Comparison of ENCODE assay signal across 16 cellular contexts in genomic region chr19:18513868-18514267, GRCh38. TPM values are rescaled to one million over a fixed set of nuclear protein-coding genes. Genes with fewer than 3 reads are reported as not detected.
A peak's percentile ranks its signal among the peaks of the same experiment; 100 is the strongest.
DNase-seq lines count a peak whose midpoint lies in the region; ATAC-seq and TF ChIP-seq lines count a peak whose summit lies in the region.
"Had no signal": no experiment of that assay in that cellular context is flagged by ENCODE, and none has a peak within 500 bp of the region (broad histone marks: within the 10 kb centered on the region; RNA-seq: fewer than 3 reads in every experiment).

No MANE protein-coding gene starts in this region.

- peaks cover 38% of the 10 kb centered on the region for H3K4me1 ChIP-seq in CD8-positive, alpha-beta memory T cell (ENCODE audit: insufficient read depth, low read length)
- H3K4me1 ChIP-seq in right atrium auricular region, result peaks cover 0 to 89% of the 10 kb centered on the region in 2 donors
- H3K4me1 ChIP-seq: parathyroid adenoma had no signal

- peaks cover 0 to 15% (median 0%) of the 10 kb centered on the region in 3 donors for H3K36me3 Mint-ChIP-seq in CD8-positive, alpha-beta memory T cell
- H3K36me3 Mint-ChIP-seq in chondrocyte (ENCODE audit: low read depth), result no peaks in the 10 kb centered on the region
- peaks cover 25% of the 10 kb centered on the region for H3K36me3 Mint-ChIP-seq in stimulated activated effector memory CD8-positive, alpha-beta T cell treated with anti-CD3 and anti-CD28 coated beads, Interleukin-12 subunit alpha, Interleukin-12 subunit beta, amount 100 ng/mL, for 72 hours
- no peaks in the 10 kb centered on the region for H3K36me3 Mint-ChIP-seq in activated T-cell treated with anti-CD3 and anti-CD28 coated beads, Interleukin-2, amount 50 U/mL, for 72 hours (ENCODE audit: insufficient read depth in 2 of 2)
- H3K36me3 Mint-ChIP-seq: activated CD8-positive, alpha-beta memory T cell treated with anti-CD3 and anti-CD28 coated beads, Interleukin-2, amount 10 ng/mL, durations not matched to agents 7 days and 5 days; activated naive CD8-positive, alpha-beta T cell treated with anti-CD3 and anti-CD28 coated beads, Interleukin-2, amount 10 ng/mL, durations not matched to agents 7 days and 5 days had no signal

- H3K27me3 ChIP-seq in CD8-positive, alpha-beta memory T cell (ENCODE audit: insufficient read depth, low read length, poor library complexity, severe bottlenecking), result no peaks in the 10 kb centered on the region
- H3K27me3 ChIP-seq in right atrium auricular region, result no peaks in the 10 kb centered on the region

- H3K9me3 Mint-ChIP-seq in CD8-positive, alpha-beta memory T cell, result no peaks in the 10 kb centered on the region
- H3K9me3 Mint-ChIP-seq in chondrocyte (ENCODE audit: low read depth), result no peaks in the 10 kb centered on the region
- no peaks in the 10 kb centered on the region for H3K9me3 Mint-ChIP-seq in stimulated activated effector memory CD8-positive, alpha-beta T cell treated with anti-CD3 and anti-CD28 coated beads, Interleukin-12 subunit alpha, Interleukin-12 subunit beta, amount 100 ng/mL, for 72 hours
- no peaks in the 10 kb centered on the region for H3K9me3 Mint-ChIP-seq in activated T-cell treated with anti-CD3 and anti-CD28 coated beads, Interleukin-2, amount 50 U/mL, for 72 hours
- H3K9me3 Mint-ChIP-seq: activated naive CD8-positive, alpha-beta T cell treated with anti-CD3 and anti-CD28 coated beads, Interleukin-2, amount 10 ng/mL, durations not matched to agents 7 days and 5 days had no signal

- peak overlapping the region in 1 of 7 donors; percentile 78 for H3K4me3 Mint-ChIP-seq in CD8-positive, alpha-beta memory T cell
- H3K4me3 Mint-ChIP-seq in chondrocyte (ENCODE audit: unreplicated experiment), result no peak overlapping the region
- peak overlapping the region; percentile 32 for H3K4me3 Mint-ChIP-seq in stimulated activated effector memory CD8-positive, alpha-beta T cell treated with anti-CD3 and anti-CD28 coated beads, Interleukin-12 subunit alpha, Interleukin-12 subunit beta, amount 100 ng/mL, for 72 hours
- no peak overlapping the region for H3K4me3 Mint-ChIP-seq in activated T-cell treated with anti-CD3 and anti-CD28 coated beads, Interleukin-2, amount 50 U/mL, for 72 hours
- H3K4me3 Mint-ChIP-seq: activated CD8-positive, alpha-beta memory T cell treated with anti-CD3 and anti-CD28 coated beads, Interleukin-2, amount 10 ng/mL, durations not matched to agents 7 days and 5 days; activated naive CD8-positive, alpha-beta T cell treated with anti-CD3 and anti-CD28 coated beads, Interleukin-2, amount 10 ng/mL, durations not matched to agents 7 days and 5 days had no signal

- H3K4me3 ChIP-seq in CD8-positive, alpha-beta memory T cell (ENCODE audit: low read length), result no peak overlapping the region
- H3K4me3 ChIP-seq in right atrium auricular region, result no peak overlapping the region

- peaks cover 55 to 81% (median 72%) of the 10 kb centered on the region in 3 donors for H3K4me1 Mint-ChIP-seq in CD8-positive, alpha-beta memory T cell
- H3K4me1 Mint-ChIP-seq in chondrocyte (ENCODE audit: low read depth), result peaks cover 33% of the 10 kb centered on the region
- H3K4me1 Mint-ChIP-seq in stimulated activated effector memory CD8-positive, alpha-beta T cell treated with anti-CD3 and anti-CD28 coated beads, Interleukin-12 subunit alpha, Interleukin-12 subunit beta, amount 100 ng/mL, for 72 hours, result peaks cover 75% of the 10 kb centered on the region
- peaks cover 38% of the 10 kb centered on the region for H3K4me1 Mint-ChIP-seq in activated T-cell treated with anti-CD3 and anti-CD28 coated beads, Interleukin-2, amount 50 U/mL, for 72 hours (ENCODE audit: low read depth)

- H3K27ac Mint-ChIP-seq in CD8-positive, alpha-beta memory T cell, result peak overlapping the region in 7 of 8 donors; percentile 0 to 98 (median 91)
- H3K27ac Mint-ChIP-seq in chondrocyte (ENCODE audit: unreplicated experiment), result peak overlapping the region; percentile 73
- peak overlapping the region; percentile 96 for H3K27ac Mint-ChIP-seq in stimulated activated effector memory CD8-positive, alpha-beta T cell treated with anti-CD3 and anti-CD28 coated beads, Interleukin-12 subunit alpha, Interleukin-12 subunit beta, amount 100 ng/mL, for 72 hours
- no peak overlapping the region for H3K27ac Mint-ChIP-seq in activated T-cell treated with anti-CD3 and anti-CD28 coated beads, Interleukin-2, amount 50 U/mL, for 72 hours
- H3K27ac Mint-ChIP-seq: activated naive CD8-positive, alpha-beta T cell treated with anti-CD3 and anti-CD28 coated beads, Interleukin-2, amount 10 ng/mL, durations not matched to agents 7 days and 5 days had no signal

- POLR2A ChIA-PET in CD8-positive, alpha-beta memory T cell (lab: Charles Lee), result no interaction called here

- ATAC-seq in stimulated activated effector memory CD8-positive, alpha-beta T cell treated with anti-CD3 and anti-CD28 coated beads, Interleukin-12 subunit alpha, Interleukin-12 subunit beta, amount 100 ng/mL, for 72 hours, result no peak
- ATAC-seq in activated T-cell treated with anti-CD3 and anti-CD28 coated beads, Interleukin-2, amount 50 U/mL, for 72 hours (replicated peaks in 1 of 2), result no peak
- ATAC-seq: activated CD8-positive, alpha-beta memory T cell treated with anti-CD3 and anti-CD28 coated beads, Interleukin-2, amount 10 ng/mL, durations not matched to agents 7 days and 5 days had no signal

- H3K9me3 ChIP-seq in CD8-positive, alpha-beta memory T cell (ENCODE audit: low read length), result no peaks in the 10 kb centered on the region
- no peaks in the 10 kb centered on the region for H3K9me3 ChIP-seq in right atrium auricular region

- no peaks in the 10 kb centered on the region for H3K36me3 ChIP-seq in CD8-positive, alpha-beta memory T cell (ENCODE audit: insufficient read depth, low read length)
- no peaks in the 10 kb centered on the region for H3K36me3 ChIP-seq in right atrium auricular region

- CTCF ChIA-PET in CD8-positive, alpha-beta memory T cell (lab: Charles Lee), result no interaction called here

- TF ChIP-seq CTCF in chondrocyte (IDR thresholded peaks at IDR 0.05), result no peak
- no peak for TF ChIP-seq CTCF in right atrium auricular region (IDR thresholded peaks at IDR 0.05)

- H3K27me3 Mint-ChIP-seq in CD8-positive, alpha-beta memory T cell, result no peaks in the 10 kb centered on the region
- no peaks in the 10 kb centered on the region for H3K27me3 Mint-ChIP-seq in chondrocyte (ENCODE audit: low read depth)
- no peaks in the 10 kb centered on the region for H3K27me3 Mint-ChIP-seq in activated T-cell treated with anti-CD3 and anti-CD28 coated beads, Interleukin-2, amount 50 U/mL, for 72 hours (ENCODE audit: low read depth)
- H3K27me3 Mint-ChIP-seq: activated CD8-positive, alpha-beta memory T cell treated with anti-CD3 and anti-CD28 coated beads, Interleukin-2, amount 10 ng/mL, durations not matched to agents 7 days and 5 days; activated naive CD8-positive, alpha-beta T cell treated with anti-CD3 and anti-CD28 coated beads, Interleukin-2, amount 10 ng/mL, durations not matched to agents 7 days and 5 days had no signal

- DNase-seq in CD8-positive, alpha-beta memory T cell, result no peak
- DNase-seq in chondrocyte (ENCODE audit: low spot score) (no peak), right atrium auricular region (ENCODE audit: low spot score) (no peak), NCI-H2081 treated with DMSO at 0.1 percent for 48 hours (lab: John Stamatoyannopoulos, UW) (no peak), GM03348 (ENCODE audit: low spot score) (no peak)
- DNase-seq in stimulated activated effector memory CD8-positive, alpha-beta T cell treated with anti-CD3 and anti-CD28 coated beads, Interleukin-12 subunit alpha, Interleukin-12 subunit beta, amount 100 ng/mL, for 72 hours (ENCODE audit: low spot score in 2 of 2), result no peak
- no peak for DNase-seq in activated CD4-positive, alpha-beta T cell treated with anti-CD3 and anti-CD28 coated beads, Interleukin-2, amount 50 U/mL, for 1 hour
- no peak for DNase-seq in activated T-cell treated with anti-CD3 and anti-CD28 coated beads, Interleukin-2, amount 50 U/mL, for 72 hours
- DNase-seq: activated CD8-positive, alpha-beta memory T cell treated with anti-CD3 and anti-CD28 coated beads, Interleukin-2, amount 10 ng/mL, durations not matched to agents 7 days and 5 days; activated naive CD8-positive, alpha-beta T cell treated with anti-CD3 and anti-CD28 coated beads, Interleukin-2, amount 10 ng/mL, durations not matched to agents 7 days and 5 days; kidney; NCI-H1694 treated with DMSO at 0.1 percent for 48 hours; NCI-H510A; stimulated activated CD4-positive, alpha-beta T cell treated with anti-CD3 and anti-CD28 coated beads, Interleukin-15, amount 100 ng/mL, for 24 hours; SW 1271 had no signal

- no peak overlapping the region for H3K27ac ChIP-seq in CD8-positive, alpha-beta memory T cell (ENCODE audit: low read depth, low read length)
- H3K27ac ChIP-seq in right atrium auricular region, result peak overlapping the region; percentile 85 to 95
- H3K27ac ChIP-seq: parathyroid adenoma had no signal

RNA-seq across cellular contexts. Expression of gene ELL, which starts 8.0 kb away (rescaled TPM):
- total RNA-seq in CD8-positive, alpha-beta memory T cell, result 10 to 100 TPM; 24.4 to 25.5 TPM
- 22.1 TPM for polyA plus RNA-seq in CD8-positive, alpha-beta memory T cell
- total RNA-seq in chondrocyte (12.4 to 14.0 TPM (median 13.0 TPM) in 3 replicates), right atrium auricular region (10 to 100 TPM; 12.4 to 17.5 TPM)
- 10 to 100 TPM; 25.9 to 32.3 TPM for total RNA-seq in activated T-cell treated with anti-CD3 and anti-CD28 coated beads, Interleukin-2, amount 50 U/mL, for 72 hours

RNA-seq across cellular contexts. Expression of gene FKBP8, which starts 29.5 kb away (rescaled TPM):
- total RNA-seq in CD8-positive, alpha-beta memory T cell, result 100 to 1,000 TPM; 161 to 170 TPM
- 138 TPM for polyA plus RNA-seq in CD8-positive, alpha-beta memory T cell
- total RNA-seq in chondrocyte (168 to 192 TPM (median 190 TPM) in 3 replicates), right atrium auricular region (100 to 1,000 TPM; 192 to 345 TPM)
- total RNA-seq in activated T-cell treated with anti-CD3 and anti-CD28 coated beads, Interleukin-2, amount 50 U/mL, for 72 hours, result 100 to 1,000 TPM; 223 to 239 TPM

RNA-seq across cellular contexts. Expression of gene KXD1, which starts 43.8 kb away (rescaled TPM):
- total RNA-seq in CD8-positive, alpha-beta memory T cell, result 100 to 1,000 TPM; 127 to 128 TPM
- 84.4 TPM for polyA plus RNA-seq in CD8-positive, alpha-beta memory T cell
- 63.4 to 69.8 TPM (median 65.4 TPM) in 3 replicates for total RNA-seq in chondrocyte
- total RNA-seq in right atrium auricular region, result 100 to 1,000 TPM in 1 of 2 donors, 10 to 100 TPM in 1; 60.7 to 114 TPM
- total RNA-seq in activated T-cell treated with anti-CD3 and anti-CD28 coated beads, Interleukin-2, amount 50 U/mL, for 72 hours, result 100 to 1,000 TPM; 127 to 139 TPM

RNA-seq across cellular contexts. Expression of gene UBA52, which starts 57.8 kb away (rescaled TPM):
- total RNA-seq in CD8-positive, alpha-beta memory T cell, result 1,000 to 10,000 TPM; 1,684 to 1,700 TPM
- 1,487 TPM for polyA plus RNA-seq in CD8-positive, alpha-beta memory T cell
- total RNA-seq in chondrocyte (712 to 830 TPM (median 749 TPM) in 3 replicates), right atrium auricular region (100 to 1,000 TPM; 272 to 543 TPM)
- 1,000 to 10,000 TPM; 1,602 TPM for total RNA-seq in activated T-cell treated with anti-CD3 and anti-CD28 coated beads, Interleukin-2, amount 50 U/mL, for 72 hours
